Comparison of ENCODE assay signal across 19 cellular contexts in genomic region chr1:230155021-230155420, GRCh38.
"Had no signal": no experiment of that assay in that cellular context is flagged by ENCODE, and none has a peak within 500 bp of the region (broad histone marks: within the 10 kb centered on the region; RNA-seq: fewer than 3 reads in every experiment).

No MANE protein-coding gene starts in this region.

- H3K27ac ChIP-seq: epithelial cell of prostate, lower lobe of right lung, prostate gland, vagina had no signal

- H3K27me3 Mint-ChIP-seq: central memory CD8-positive, alpha-beta T cell; naive thymus-derived CD4-positive, alpha-beta T cell; stimulated activated naive CD8-positive, alpha-beta T cell treated with anti-CD3 and anti-CD28 coated beads, Interleukin-15, Interleukin-2, amounts not matched to agents 100 ng/mL and 50 ng/mL, for 24 hours; T-cell had no signal

- DNase-seq: activated CD4-positive, alpha-beta T cell treated with anti-CD3 and anti-CD28 coated beads for 1 hour; activated naive CD4-positive, alpha-beta T cell treated with anti-CD3 and anti-CD28 coated beads for 36 hours; cortex of kidney; effector CD8-positive, alpha-beta T cell; hippocampal formation; kidney glomerular epithelial cell; lower lobe of right lung; naive thymus-derived CD4-positive, alpha-beta T cell; occipital lobe; stimulated activated CD4-positive, alpha-beta T cell treated with anti-CD3 and anti-CD28 coated beads, Interleukin-15, amount 100 ng/mL, for 24 hours; stimulated activated CD4-positive, alpha-beta T cell treated with anti-CD3 and anti-CD28 coated beads, Interleukin-4, amount 100 ng/mL, for 24 hours; T-cell; T1000; thyroid gland had no signal

- H3K27ac Mint-ChIP-seq: T-cell had no signal

- H3K9me3 ChIP-seq: lower lobe of right lung, prostate gland, thyroid gland, vagina had no signal

- H3K36me3 ChIP-seq: lower lobe of right lung, prostate gland, thyroid gland, vagina had no signal

- ATAC-seq: lower lobe of right lung; naive thymus-derived CD4-positive, alpha-beta T cell; T-cell had no signal

- H3K4me1 ChIP-seq: prostate gland had no signal

- H3K4me3 Mint-ChIP-seq: activated naive CD4-positive, alpha-beta T cell treated with anti-CD3 and anti-CD28 coated beads for 36 hours; central memory CD8-positive, alpha-beta T cell; stimulated activated naive CD8-positive, alpha-beta T cell treated with anti-CD3 and anti-CD28 coated beads, Interleukin-15, Interleukin-2, amounts not matched to agents 100 ng/mL and 50 ng/mL, for 24 hours; T-cell had no signal

- H3K9me3 Mint-ChIP-seq: activated naive CD4-positive, alpha-beta T cell treated with anti-CD3 and anti-CD28 coated beads for 36 hours; central memory CD8-positive, alpha-beta T cell; naive thymus-derived CD4-positive, alpha-beta T cell; stimulated activated naive CD8-positive, alpha-beta T cell treated with anti-CD3 and anti-CD28 coated beads, Interleukin-15, Interleukin-2, amounts not matched to agents 100 ng/mL and 50 ng/mL, for 24 hours; T-cell had no signal

- H3K4me3 ChIP-seq: lower lobe of right lung, prostate gland, thyroid gland, vagina had no signal

- H3K27me3 ChIP-seq: thyroid gland, vagina had no signal
